ENCODE assay signal across 1 cellular context in genomic region chr2:218418717-218419458, GRCh38.
TF ChIP-seq lines count a peak whose summit lies in the region.

TSS of gene VIL1 (plus strand) at chr2:218419123. CDS start at chr2:218423779, 4,656 bp downstream.

TF ChIP-seq in HepG2, 621 proteins besides CTCF, POLR2A, EP300 and RAD21 (continued from another document and continues in another):
- peak; percentile 88; the same call in 1 of the 2 replicates for TF ChIP-seq ZBTB26 (CRISPR knock-in tag; IDR thresholded peaks at IDR 0.05; ENCODE audit: borderline replicate concordance)
- TF ChIP-seq ZNF740 (CRISPR knock-in tag; IDR thresholded peaks at IDR 0.05): peak; percentile 94
- no peak for TF ChIP-seq TCF7 (IDR thresholded peaks at IDR 0.05; ENCODE audit: low read depth)
- peak; percentile 66 for TF ChIP-seq GATAD1 (CRISPR knock-in tag; IDR thresholded peaks at IDR 0.05)
- TF ChIP-seq ZNF292 (CRISPR knock-in tag; IDR thresholded peaks at IDR 0.05; ENCODE audit: borderline replicate concordance, low read depth): peak; percentile 69
- peak; percentile 48; the same call in 1 of the 2 replicates for TF ChIP-seq ZNF773 (CRISPR knock-in tag; IDR thresholded peaks at IDR 0.05; ENCODE audit: borderline replicate concordance)
- TF ChIP-seq ZNF83 (CRISPR knock-in tag; IDR thresholded peaks at IDR 0.05; ENCODE audit: borderline replicate concordance): no peak
- TF ChIP-seq NCOA2 (CRISPR knock-in tag; IDR thresholded peaks at IDR 0.05): peak; percentile 66
- TF ChIP-seq ZNF407 (CRISPR knock-in tag; IDR thresholded peaks at IDR 0.05; ENCODE audit: not compliant biosample characterization): peak; percentile 56
- TF ChIP-seq LCORL (IDR thresholded peaks at IDR 0.05): no peak
- peak; percentile 46 for TF ChIP-seq LCORL (CRISPR knock-in tag; IDR thresholded peaks at IDR 0.05)
- peak; percentile 97 for TF ChIP-seq PATZ1 (CRISPR knock-in tag; IDR thresholded peaks at IDR 0.05)
- TF ChIP-seq NR2F2 (IDR thresholded peaks at IDR 0.05; ENCODE audit: borderline replicate concordance, low read depth): peak; percentile 57; the same call in 1 of the 2 replicates
- peak; percentile 76; the same call in 1 of the 2 replicates for TF ChIP-seq SALL2 (CRISPR knock-in tag; IDR thresholded peaks at IDR 0.05)
- peak; percentile 51; the same call in 1 of the 2 replicates for TF ChIP-seq ZNF609 (CRISPR knock-in tag; IDR thresholded peaks at IDR 0.05; ENCODE audit: borderline replicate concordance)
- peak; percentile 54; the same call in 1 of the 2 replicates for TF ChIP-seq RFXAP (CRISPR knock-in tag; IDR thresholded peaks at IDR 0.05; ENCODE audit: borderline replicate concordance)
- TF ChIP-seq TBX3 (IDR thresholded peaks at IDR 0.05; ENCODE audit: borderline replicate concordance): no peak
- no peak for TF ChIP-seq CERS6 (CRISPR knock-in tag; IDR thresholded peaks at IDR 0.05)
- no peak for TF ChIP-seq RELA (CRISPR knock-in tag; IDR thresholded peaks at IDR 0.05)
- TF ChIP-seq HMGXB3 (CRISPR knock-in tag; IDR thresholded peaks at IDR 0.05; ENCODE audit: borderline replicate concordance): peak; percentile 50; the same call in 1 of the 2 replicates
- TF ChIP-seq U2AF1 (optimal IDR thresholded peaks at IDR 0.05; ENCODE audit: low read depth, low read length): peak; percentile 74
- TF ChIP-seq E2F2 (CRISPR knock-in tag; IDR thresholded peaks at IDR 0.05; ENCODE audit: borderline replicate concordance): no peak
- TF ChIP-seq ZNF160 (CRISPR knock-in tag; IDR thresholded peaks at IDR 0.05): peak; percentile 79
